26 cellular contexts compared by ENCODE assay signal in genomic region chr20:38602185-38602581, GRCh38. TPM values are rescaled to one million over a fixed set of nuclear protein-coding genes. Genes with fewer than 3 reads are reported as not detected.
A peak's percentile ranks its signal among the peaks of the same experiment; 100 is the strongest.
DNase-seq lines count a peak whose midpoint lies in the region; ATAC-seq, FAIRE-seq and TF ChIP-seq lines count a peak whose summit lies in the region.
"Had no signal": no experiment of that assay in that cellular context is flagged by ENCODE, and none has a peak within 500 bp of the region (broad histone marks: within the 10 kb centered on the region; RNA-seq: fewer than 3 reads in every experiment).

No MANE protein-coding gene starts in this region.

- peak; percentile 5; the same call in 2 of the 3 replicates for ATAC-seq in HepG2
- no peak for ATAC-seq in right lobe of liver
- ATAC-seq in HG03342 (IDR thresholded peaks at IDR 0.05; ENCODE audit: unreplicated experiment) = no peak

- DNase-seq in HepG2 (ENCODE audit: low spot score) (no peak), right lobe of liver (no peak), H1 (ENCODE audit: low read depth in 1 of 2, low spot score in 2 of 2) (no peak), islet precursor cell (peak; percentile 73), NCI-H446 treated with DMSO at 0.1 percent for 48 hours (lab: John Stamatoyannopoulos, UW) (no peak), NOMO-1 treated with DMSO at 0.1 percent for 48 hours (lab: John Stamatoyannopoulos, UW; ENCODE audit: unreplicated experiment) (no peak), transverse colon (no peak)
- DNase-seq: GDM1, Karpas-422, NCI-H1105, NCI-H2081 treated with DMSO at 0.1 percent for 48 hours, NCI-H510A treated with DMSO at 0.1 percent for 48 hours, SIG-M5 had no signal

- no peaks in the 10 kb centered on the region for H3K79me1 ChIP-seq in H1 (ENCODE audit: low read depth, low read length)

- no peak overlapping the region for H2AK5ac ChIP-seq in H1 (ENCODE audit: low read depth, low read length)

- H3K79me2 ChIP-seq in HepG2 (ENCODE audit: insufficient read depth, low read length) = no peaks in the 10 kb centered on the region
- H3K79me2 ChIP-seq in H1 (ENCODE audit: control insufficient read depth in 1 of 2, insufficient read depth in 2 of 2, low read length in 2 of 2) = no peaks in the 10 kb centered on the region

- no peak for TF ChIP-seq EP300 in HepG2 (IDR thresholded peaks at IDR 0.05; ENCODE audit: low read depth in 2 of 2, low read length in 2 of 2)
- TF ChIP-seq EP300 in HepG2 (CRISPR knock-in tag; IDR thresholded peaks at IDR 0.05; ENCODE audit: borderline replicate concordance) = no peak
- TF ChIP-seq EP300 in H1 (IDR thresholded peaks at IDR 0.05; ENCODE audit: borderline replicate concordance in 1 of 2, low read depth in 2 of 2, low read length in 2 of 2) = no peak
- TF ChIP-seq EP300 in transverse colon (IDR thresholded peaks at IDR 0.05; ENCODE audit: low read depth) = no peak

- H4K91ac ChIP-seq in H1 (replicated peaks; ENCODE audit: insufficient read length, low read length) = peak overlapping the region; percentile 40

- H3K4me3 ChIP-seq in HepG2 (replicated peaks in 1 of 3; ENCODE audit: insufficient read depth in 1 of 3, low read depth in 2 of 3, low read length in 3 of 3) (peak overlapping the region; percentile 18 to 70 (median 49); a peak in 5 of 6 replicates), right lobe of liver (no peak overlapping the region), H1 (ENCODE audit: extremely low read depth in 1 of 4, insufficient read depth in 2 of 4, low read depth in 3 of 4, low read length in 4 of 4) (peak overlapping the region in 3 of 4 experiments; percentile 9 to 56 (median 36); a peak in 3 of 8 replicates), transverse colon (no peak overlapping the region)
- H3K4me3 ChIP-seq: BLaER1, prostate gland had no signal

- peaks cover 8% of the 10 kb centered on the region; the same call in 1 of the 2 replicates for H3K23me2 ChIP-seq in H1 (ENCODE audit: low read depth, low read length)

- H2BK15ac ChIP-seq in H1 (ENCODE audit: low read length) = no peak overlapping the region

- no peak overlapping the region for H2BK12ac ChIP-seq in H1 (ENCODE audit: low read depth, low read length)

- no TSS peak for BruUV-seq in HepG2 (replicated peaks; lab: Mats Ljungman, UMichigan)

- FAIRE-seq in HepG2 (lab: Jason Lieb, UNC) (no peak), H1 (lab: Jason Lieb, UNC) (no peak)
- FAIRE-seq: D721Med, H54, kidney had no signal

- POLR2A ChIA-PET in HepG2 (lab: Yijun Ruan, JAX) = no interaction called here
- POLR2A ChIA-PET in H1 (lab: Charles Lee; ENCODE audit: partially characterized antibody) = no interaction called here

- intact Hi-C loops in HepG2 (cut with micrococcal nuclease; ENCODE audit: unreplicated experiment) = no loop called here
- intact Hi-C loops in right lobe of liver (cut with DNase I) = no loop called here
- intact Hi-C loops in transverse colon (cut with DNase I; ENCODE audit: low total_unique reads) = no loop called here

- H3K56ac ChIP-seq in H1 (replicated peaks; ENCODE audit: insufficient read length, low read depth, low read length) = no peak overlapping the region

- no peak for TF ChIP-seq RAD21 in HepG2 (CRISPR knock-in tag; IDR thresholded peaks at IDR 0.05)
- no peak for TF ChIP-seq RAD21 in H1 (IDR thresholded peaks at IDR 0.05 in 1 of 2, conservative IDR thresholded peaks at IDR 0.05 in 1 of 2; ENCODE audit: low read depth in 2 of 2, low read length in 2 of 2)

- H2BK5ac ChIP-seq in H1 (ENCODE audit: low read depth, low read length) = no peak overlapping the region; the same call in 1 of the 2 replicates

- H4K20me1 ChIP-seq in HepG2 (ENCODE audit: insufficient read depth, low read length) (no peaks in the 10 kb centered on the region), H1 (replicated peaks in 1 of 2; ENCODE audit: control insufficient read depth in 1 of 2, insufficient read depth in 2 of 2, low read length in 2 of 2) (no peaks in the 10 kb centered on the region)
- H4K20me1 ChIP-seq: BLaER1 had no signal

- H3K4me1 ChIP-seq in HepG2 (ENCODE audit: insufficient read depth, low read length) = peaks cover 80% of the 10 kb centered on the region
- H3K4me1 ChIP-seq in right lobe of liver = no peaks in the 10 kb centered on the region
- H3K4me1 ChIP-seq in H1 (replicated peaks in 1 of 4; ENCODE audit: control insufficient read depth in 3 of 4, insufficient read depth in 4 of 4, low read length in 3 of 4) = peaks cover 0 to 16% (median 12%) of the 10 kb centered on the region in 4 experiments; a peak in 6 of 7 replicates
- peaks cover 0 to 3% (median 0%) of the 10 kb centered on the region in 4 donors for H3K4me1 ChIP-seq in transverse colon
- H3K4me1 ChIP-seq: BLaER1, prostate gland had no signal

- no peak overlapping the region for H4K5ac ChIP-seq in H1 (ENCODE audit: insufficient read length, low read depth, low read length)

- no peak overlapping the region for H3K4ac ChIP-seq in H1 (replicated peaks; ENCODE audit: insufficient read length, low read depth, low read length)

- H3K4me2 ChIP-seq in HepG2 (ENCODE audit: low read depth, low read length) (peak overlapping the region; percentile 70), H1 (ENCODE audit: insufficient read depth in 1 of 2, low read depth in 2 of 2, low read length in 2 of 2) (peak overlapping the region; percentile 64 to 76)
- H3K4me2 ChIP-seq: BLaER1 had no signal

- H4K8ac ChIP-seq in H1 (ENCODE audit: extremely low read depth, insufficient read depth, low read length) = no peak overlapping the region

- H3K9me3 ChIP-seq in HepG2 (ENCODE audit: low read length) (no peaks in the 10 kb centered on the region), right lobe of liver (no peaks in the 10 kb centered on the region), H1 (ENCODE audit: insufficient read depth in 2 of 2, low read depth in 1 of 2, low read length in 1 of 2) (no peaks in the 10 kb centered on the region), transverse colon (no peaks in the 10 kb centered on the region)
- H3K9me3 ChIP-seq: BLaER1, prostate gland had no signal

- CTCF ChIA-PET in HepG2 (lab: Yijun Ruan, JAX; ENCODE audit: low intra/inter-chr PET ratio, low total read pairs) (no interaction called here), H1 (lab: Charles Lee; ENCODE audit: partially characterized antibody) (interaction anchor here (1.4 kb wide), 1 partner anchor 41 kb away, joined by 3 read pairs; no protein-coding TSS in a partner anchor)

- H3K27me3 ChIP-seq in HepG2 (ENCODE audit: control insufficient read depth in 1 of 2, insufficient read depth in 2 of 2, low read length in 2 of 2) (peaks cover 2 to 62% of the 10 kb centered on the region in 2 experiments; a peak in 4 of 5 replicates), right lobe of liver (no peaks in the 10 kb centered on the region), H1 (replicated peaks in 1 of 4; ENCODE audit: control insufficient read depth in 3 of 4, extremely low read depth in 1 of 4, insufficient read depth in 3 of 4, low read length in 3 of 4) (peaks cover 0 to 9% (median 4%) of the 10 kb centered on the region in 4 experiments; a peak in 4 of 7 replicates), transverse colon (peaks cover 59% of the 10 kb centered on the region)

- no peak overlapping the region for H2BK20ac ChIP-seq in H1 (ENCODE audit: low read length)

- TF ChIP-seq CTCF in HepG2 (CRISPR knock-in tag; IDR thresholded peaks at IDR 0.05) = no peak
- TF ChIP-seq CTCF in right lobe of liver (IDR thresholded peaks at IDR 0.05) = no peak
- TF ChIP-seq CTCF in H1 (IDR thresholded peaks at IDR 0.05; ENCODE audit: control extremely low read depth in 1 of 3, insufficient read depth in 1 of 3, low read depth in 1 of 3, low read length in 3 of 3) = peak in 1 of 3 experiments; percentile 2; a peak in 1 of 4 replicates
- no peak for TF ChIP-seq CTCF in transverse colon (IDR thresholded peaks at IDR 0.05)

- WGBS in HepG2 (ENCODE audit: low lambda C conversion rate) = 18% methylated on average over 3 of the region's 5 CpGs
- WGBS in right lobe of liver (ENCODE audit: insufficient coverage, low coverage, low lambda C conversion rate, missing lambda C conversion rate) = 24% methylated on average over 3 of the region's 5 CpGs
- 64% methylated on average over 5 of the region's 5 CpGs; no CpG with 5 or more reads in 1 of the 2 experiments for WGBS in H1 (ENCODE audit: extremely low coverage in 1 of 2, insufficient coverage in 1 of 2, insufficient read length in 1 of 2, insufficient replicate concordance in 2 of 2, low coverage in 1 of 2, low lambda C conversion rate in 2 of 2, missing lambda C conversion rate in 1 of 2), 2 experiments
- 43% methylated on average over 5 of the region's 5 CpGs; no CpG with 5 or more reads in 1 of the 2 donors for WGBS in transverse colon (ENCODE audit: low coverage in 1 of 2), 2 donors

- H3K36me3 ChIP-seq in HepG2 (replicated peaks in 1 of 2; ENCODE audit: control insufficient read depth in 1 of 2, insufficient read depth in 2 of 2, low read length in 2 of 2) (no peaks in the 10 kb centered on the region), right lobe of liver (no peaks in the 10 kb centered on the region), H1 (ENCODE audit: control insufficient read depth in 2 of 4, insufficient read depth in 4 of 4, low read length in 3 of 4) (no peaks in the 10 kb centered on the region), transverse colon (no peaks in the 10 kb centered on the region)
- H3K36me3 ChIP-seq: BLaER1, prostate gland had no signal

- in situ Hi-C loops in HepG2 (cut with HindIII; ENCODE audit: extremely low pct_ligation_motif_present, low pct_unique_long_range_greater_than_20kb) (no loop called here), transverse colon (cut with MboI; ENCODE audit: low pct_ligation_motif_present in 1 of 4, low pct_unique_long_range_greater_than_20kb in 1 of 4, low sequenced_read_pairs in 3 of 4) (no loop called here)

- H2AFZ ChIP-seq in HepG2 (ENCODE audit: low read length) (no peak overlapping the region), H1 (ENCODE audit: low read length) (peak overlapping the region; percentile 51; the same call in 1 of the 2 replicates)

- H2BK120ac ChIP-seq in H1 (replicated peaks; ENCODE audit: low read depth, low read length) = no peak overlapping the region

- H3K27ac ChIP-seq in HepG2 (ENCODE audit: extremely low read length, insufficient read depth, low read length) (no peak overlapping the region), right lobe of liver (no peak overlapping the region), H1 (ENCODE audit: low read depth, low read length) (no peak overlapping the region), transverse colon (no peak overlapping the region)
- H3K27ac ChIP-seq: BLaER1, prostate gland had no signal

- H3K14ac ChIP-seq in H1 (ENCODE audit: insufficient read length) = no peak overlapping the region

- no peak overlapping the region for H3K23ac ChIP-seq in H1 (ENCODE audit: insufficient read length)

- H3K9ac ChIP-seq in HepG2 (ENCODE audit: insufficient read depth, low read depth, low read length) (peak overlapping the region; percentile 21; the same call in 1 of the 2 replicates), H1 (replicated peaks in 1 of 4; ENCODE audit: extremely low read depth in 1 of 4, low read depth in 3 of 4, low read length in 3 of 4) (no peak overlapping the region)
- H3K9ac ChIP-seq: BLaER1 had no signal

- TF ChIP-seq POLR2A in HepG2 (IDR thresholded peaks at IDR 0.05; ENCODE audit: insufficient read depth in 1 of 2, low read depth in 2 of 2, low read length in 2 of 2) = no peak
- TF ChIP-seq POLR2A in right lobe of liver (IDR thresholded peaks at IDR 0.05) = no peak
- TF ChIP-seq POLR2A in H1 (IDR thresholded peaks at IDR 0.05; ENCODE audit: control extremely low read depth in 1 of 2, low read depth in 2 of 2, low read length in 2 of 2) = no peak
- TF ChIP-seq POLR2A in transverse colon (IDR thresholded peaks at IDR 0.05) = no peak

- no peak overlapping the region for H3K18ac ChIP-seq in H1 (ENCODE audit: extremely low read depth, low read length)

RNA-seq across cellular contexts. Expression of gene ARHGAP40, which starts 0.6 kb away (rescaled TPM):
- 0.44 and 0.75 TPM in 2 replicates for total RNA-seq in HepG2 (2016; rRNA removed; fragmentation: Illumina TruSeq; extraction: Trizol)
- total RNA-seq in HepG2 (2016; cell fraction: cytosol; rRNA removed; fragmentation: Illumina TruSeq; extraction: Trizol; ENCODE audit: low read depth) = 0.09 and 0.30 TPM in 2 replicates
- total RNA-seq in HepG2 (2016; cell fraction: insoluble cytoplasmic fraction; rRNA removed; fragmentation: Illumina TruSeq; extraction: Trizol) = 0.34 and 0.84 TPM in 2 replicates
- total RNA-seq in HepG2 (2016; cell fraction: membrane; rRNA removed; fragmentation: Illumina TruSeq; extraction: Trizol) = 0.10 and 0.43 TPM in 2 replicates
- 0.31 and 0.90 TPM in 2 replicates for total RNA-seq in HepG2 (2016; cell fraction: nucleus; rRNA removed; fragmentation: Illumina TruSeq; extraction: Trizol)
- 2.1 and 2.7 TPM in 2 replicates for polyA plus RNA-seq in HepG2 (2011; rRNA removed)
- 0.72 and 0.86 TPM in 2 replicates for polyA plus RNA-seq in HepG2 (2011; cell fraction: cytosol; rRNA removed)
- 15.4 and 16.6 TPM in 2 replicates for polyA plus RNA-seq in HepG2 (2011; cell fraction: nucleus; rRNA removed)
- polyA plus RNA-seq in HepG2 (2012) = 0.47 and 0.86 TPM in 2 replicates
- 0.06 and 0.20 TPM in 2 replicates for polyA plus RNA-seq in HepG2 (2016; cell fraction: cytosol; fragmentation: Illumina TruSeq; extraction: Trizol; ENCODE audit: low read depth)
- polyA plus RNA-seq in HepG2 (2016; cell fraction: insoluble cytoplasmic fraction; fragmentation: Illumina TruSeq; extraction: Trizol; ENCODE audit: low read depth) = 0.21 and 0.39 TPM in 2 replicates
- 0.19 and 0.26 TPM in 2 replicates for polyA plus RNA-seq in HepG2 (2016; cell fraction: membrane; fragmentation: Illumina TruSeq; extraction: Trizol; ENCODE audit: low read depth)
- 1.5 and 2.2 TPM in 2 replicates for polyA plus RNA-seq in HepG2 (2016; cell fraction: nucleus; fragmentation: Illumina TruSeq; extraction: Trizol; ENCODE audit: insufficient read depth, low read depth)
- 1.7 TPM in 1 of 2 replicates, not detected in the other for polyA minus RNA-seq in HepG2 (2011; rRNA and poly(A)+ RNA removed; ENCODE audit: low replicate concordance)
- 0.20 TPM in 1 of 2 replicates, not detected in the other for polyA minus RNA-seq in HepG2 (2011; cell fraction: cytosol; rRNA and poly(A)+ RNA removed)
- 2.7 and 2.9 TPM in 2 replicates for polyA minus RNA-seq in HepG2 (2011; cell fraction: nucleus; rRNA and poly(A)+ RNA removed)
- under 1 TPM in 1 of 6 experiments, not detected in 5; 0.12 TPM for total RNA-seq in right lobe of liver
- total RNA-seq in H1 (2021; fragmentation: NEBNext Ultra II Directional; extraction: Animal tissue kit (Norgen Biotek cat#: 25700)) = 0.74 and 0.86 TPM in 2 replicates
- 0.69 and 1.4 TPM in 2 replicates for polyA plus RNA-seq in H1 (2011; rRNA removed)
- polyA plus RNA-seq in H1 (2011; cell fraction: cytosol; rRNA removed) = 0.94 TPM
- 2.7 TPM for polyA plus RNA-seq in H1 (2011; cell fraction: nucleus; rRNA removed)
- 1.0 to 1.5 TPM (median 1.2 TPM) in 4 replicates for polyA plus RNA-seq in H1 (2012, experiment 1 of 2)
- polyA plus RNA-seq in H1 (2012, experiment 2 of 2) = 0.77 TPM
- polyA plus RNA-seq in H1 (2013, experiment 1 of 2) = 0.45 TPM
- polyA plus RNA-seq in H1 (2013, experiment 2 of 2) = 0.42 TPM
- 0.44 and 0.71 TPM in 2 replicates for polyA minus RNA-seq in H1 (2011; rRNA and poly(A)+ RNA removed)
- polyA minus RNA-seq in H1 (2011; cell fraction: cytosol; rRNA and poly(A)+ RNA removed) = not detected
- polyA minus RNA-seq in H1 (2011; cell fraction: nucleus; rRNA and poly(A)+ RNA removed) = 0.40 TPM
- total RNA-seq in transverse colon = not detected
- total RNA-seq: A172, cardiac septum had no signal

RNA-seq across cellular contexts. Expression of gene ADIG, which starts 21.2 kb away (rescaled TPM):
- total RNA-seq in HepG2 (2016; rRNA removed; fragmentation: Illumina TruSeq; extraction: Trizol) = 0.15 and 0.28 TPM in 2 replicates
- not detected in 2 replicates for total RNA-seq in HepG2 (2016; cell fraction: cytosol; rRNA removed; fragmentation: Illumina TruSeq; extraction: Trizol; ENCODE audit: low read depth)
- total RNA-seq in HepG2 (2016; cell fraction: insoluble cytoplasmic fraction; rRNA removed; fragmentation: Illumina TruSeq; extraction: Trizol) = not detected in 2 replicates
- total RNA-seq in HepG2 (2016; cell fraction: membrane; rRNA removed; fragmentation: Illumina TruSeq; extraction: Trizol) = not detected in 2 replicates
- total RNA-seq in HepG2 (2016; cell fraction: nucleus; rRNA removed; fragmentation: Illumina TruSeq; extraction: Trizol) = not detected in 2 replicates
- 0.10 TPM in 1 of 2 replicates, not detected in the other for polyA plus RNA-seq in HepG2 (2011; rRNA removed)
- polyA plus RNA-seq in HepG2 (2011; cell fraction: cytosol; rRNA removed) = not detected in 2 replicates
- not detected in 2 replicates for polyA plus RNA-seq in HepG2 (2011; cell fraction: nucleus; rRNA removed)
- not detected in 2 replicates for polyA plus RNA-seq in HepG2 (2012)
- not detected in 2 replicates for polyA plus RNA-seq in HepG2 (2016; cell fraction: cytosol; fragmentation: Illumina TruSeq; extraction: Trizol; ENCODE audit: low read depth)
- not detected in 2 replicates for polyA plus RNA-seq in HepG2 (2016; cell fraction: insoluble cytoplasmic fraction; fragmentation: Illumina TruSeq; extraction: Trizol; ENCODE audit: low read depth)
- not detected in 2 replicates for polyA plus RNA-seq in HepG2 (2016; cell fraction: membrane; fragmentation: Illumina TruSeq; extraction: Trizol; ENCODE audit: low read depth)
- not detected in 2 replicates for polyA plus RNA-seq in HepG2 (2016; cell fraction: nucleus; fragmentation: Illumina TruSeq; extraction: Trizol; ENCODE audit: insufficient read depth, low read depth)
- not detected in 2 replicates for polyA minus RNA-seq in HepG2 (2011; rRNA and poly(A)+ RNA removed; ENCODE audit: low replicate concordance)
- not detected in 2 replicates for polyA minus RNA-seq in HepG2 (2011; cell fraction: cytosol; rRNA and poly(A)+ RNA removed)
- not detected in 2 replicates for polyA minus RNA-seq in HepG2 (2011; cell fraction: nucleus; rRNA and poly(A)+ RNA removed)
- total RNA-seq in right lobe of liver = not detected
- total RNA-seq in H1 (2021; fragmentation: NEBNext Ultra II Directional; extraction: Animal tissue kit (Norgen Biotek cat#: 25700)) = not detected in 2 replicates
- polyA plus RNA-seq in H1 (2011; rRNA removed) = not detected in 2 replicates
- polyA plus RNA-seq in H1 (2011; cell fraction: cytosol; rRNA removed) = not detected
- not detected for polyA plus RNA-seq in H1 (2011; cell fraction: nucleus; rRNA removed)
- not detected in 4 replicates for polyA plus RNA-seq in H1 (2012, experiment 1 of 2)
- not detected for polyA plus RNA-seq in H1 (2012, experiment 2 of 2)
- polyA plus RNA-seq in H1 (2013, experiment 1 of 2) = not detected
- not detected for polyA plus RNA-seq in H1 (2013, experiment 2 of 2)
- polyA minus RNA-seq in H1 (2011; rRNA and poly(A)+ RNA removed) = not detected in 2 replicates
- not detected for polyA minus RNA-seq in H1 (2011; cell fraction: cytosol; rRNA and poly(A)+ RNA removed)
- polyA minus RNA-seq in H1 (2011; cell fraction: nucleus; rRNA and poly(A)+ RNA removed) = not detected
- total RNA-seq in transverse colon = not detected
- total RNA-seq: A172, cardiac septum, kidney, mesothelial cell of epicardium, prostate gland, T-cell, ureter had no signal
- polyA plus RNA-seq: adipose tissue, neural cell had no signal

Comparison
In these comparisons a context has a peak if more than half of its experiments do, and no peak if none do; other contexts are left out.
1. H3K4me3 ChIP-seq: peak in HepG2 (3 of 3) and H1 (3 of 4); none in right lobe of liver (0 of 3) and transverse colon (0 of 4).
2. Of the 41 proteins assayed by ChIP-seq in both HepG2 and H1: peak only in HepG2: FOSL1; only in H1: none; in both: none; in neither: 39; mixed calls (peak in some experiments, not most) for 1.